13 cellular contexts compared by ENCODE assay signal in genomic region chr9:80885894-80886293, GRCh38.
DNase-seq lines count a peak whose midpoint lies in the region; ATAC-seq and TF ChIP-seq lines count a peak whose summit lies in the region.
"Had no signal": no experiment of that assay in that cellular context is flagged by ENCODE, and none has a peak within 500 bp of the region (broad histone marks: within the 10 kb centered on the region; RNA-seq: fewer than 3 reads in every experiment).

No MANE protein-coding gene starts in this region.

- no peak overlapping the region for H2BK5ac ChIP-seq in H9 (ENCODE audit: insufficient read length, low read length)

- no peak overlapping the region for H2BK20ac ChIP-seq in H9 (ENCODE audit: low read depth, low read length, poor library complexity, severe bottlenecking)

- peaks cover 5% of the 10 kb centered on the region; the same call in 1 of the 2 replicates for H3K4me1 ChIP-seq in H9 (ENCODE audit: insufficient read depth, low read length)
- H3K4me1 ChIP-seq: Peyer's patch, suprapubic skin had no signal

- H2BK120ac ChIP-seq in H9 (ENCODE audit: low read depth, low read length, poor library complexity, severe bottlenecking) = no peak overlapping the region

- no peak overlapping the region for H2AK5ac ChIP-seq in H9 (ENCODE audit: insufficient read length, low read length)

- no peak overlapping the region for H3K4me3 ChIP-seq in kidney epithelial cell (ENCODE audit: low read depth, low read length)
- H3K4me3 ChIP-seq: Peyer's patch, suprapubic skin had no signal

- H3K14ac ChIP-seq in H9 (ENCODE audit: insufficient read depth, low read length) = no peak overlapping the region

- TF ChIP-seq CTCF in H9 (conservative IDR thresholded peaks at IDR 0.05) (peak; percentile 50; the same call in 2 of the 3 replicates), kidney epithelial cell (IDR thresholded peaks at IDR 0.05; ENCODE audit: insufficient read depth, low read length, poor library complexity, severe bottlenecking) (peak; percentile 13)

- no peak overlapping the region for H3K9ac ChIP-seq in H9 (ENCODE audit: extremely low read depth, insufficient read length, low read length)

- no peak overlapping the region for H3K23ac ChIP-seq in H9 (ENCODE audit: insufficient read length, low read depth, low read length)

- no peaks in the 10 kb centered on the region for H4K20me1 ChIP-seq in H9 (ENCODE audit: control insufficient read depth, insufficient read depth, insufficient read length)

- no peak overlapping the region for H2AFZ ChIP-seq in H9 (ENCODE audit: low read length)

- H2BK12ac ChIP-seq in H9 (ENCODE audit: insufficient read length, low read depth, low read length) = no peak overlapping the region

- H3K4me1 Mint-ChIP-seq in H9 = peaks cover 16 to 20% of the 10 kb centered on the region in 2 experiments

- no peaks in the 10 kb centered on the region for H3K9me3 Mint-ChIP-seq in H9
- H3K9me3 Mint-ChIP-seq: CD8-positive, alpha-beta T cell had no signal

- H3K36me3 Mint-ChIP-seq in H9 (ENCODE audit: insufficient read depth in 1 of 3, low read depth in 3 of 3) = no peaks in the 10 kb centered on the region; a peak in 1 of 7 replicates
- H3K36me3 Mint-ChIP-seq: CD8-positive, alpha-beta T cell had no signal

- H3K79me1 ChIP-seq in H9 (ENCODE audit: insufficient read depth, low read depth, low read length, poor library complexity, severe bottlenecking) = no peaks in the 10 kb centered on the region

- no peak overlapping the region for H3K4ac ChIP-seq in H9 (ENCODE audit: low read depth, low read length)

- no peaks in the 10 kb centered on the region for H3K27me3 Mint-ChIP-seq in H9 (ENCODE audit: low read depth)

- no peak overlapping the region for H2BK15ac ChIP-seq in H9 (ENCODE audit: low read depth, low read length)

- H3K23me2 ChIP-seq in H9 (ENCODE audit: insufficient read length, low read depth, low read length, poor library complexity, severe bottlenecking) = no peaks in the 10 kb centered on the region

- H3K27ac Mint-ChIP-seq in H9 = peak overlapping the region in 1 of 3 experiments; percentile 20; a peak in 2 of 7 replicates
- H3K27ac Mint-ChIP-seq: CD8-positive, alpha-beta T cell had no signal

- no peak overlapping the region for H3K4me2 ChIP-seq in H9 (ENCODE audit: insufficient read depth, insufficient read length, low read length)

- H3K18ac ChIP-seq in H9 (ENCODE audit: insufficient read length, low read depth, low read length) = no peak overlapping the region

- H3K27me3 ChIP-seq in H9 (ENCODE audit: insufficient read depth, low read length) (no peaks in the 10 kb centered on the region), kidney epithelial cell (ENCODE audit: control insufficient read depth, insufficient read depth, low read length) (no peaks in the 10 kb centered on the region)
- H3K27me3 ChIP-seq: Peyer's patch, suprapubic skin had no signal

- H4K91ac ChIP-seq in H9 (ENCODE audit: insufficient read length, low read depth, low read length) = no peak overlapping the region

- H3K36me3 ChIP-seq in kidney epithelial cell (ENCODE audit: control insufficient read depth, insufficient read depth, low read length) = no peaks in the 10 kb centered on the region
- H3K36me3 ChIP-seq: Peyer's patch, suprapubic skin had no signal

- no peak overlapping the region for H4K8ac ChIP-seq in H9 (replicated peaks; ENCODE audit: insufficient read length, low read depth, low read length)

- DNase-seq in Ammon's horn (ENCODE audit: low spot score) = peak; percentile 59
- peak; percentile 35 for DNase-seq in H9
- DNase-seq in SK-N-DZ (ENCODE audit: low spot score) = peak; percentile 23
- no peak for DNase-seq in kidney epithelial cell (ENCODE audit: low read depth)
- no peak for DNase-seq in COLO829 (ENCODE audit: low spot score)
- DNase-seq: activated gamma-delta T cell treated with Interleukin-2 at 50 U/mL for 16 hours; CD8-positive, alpha-beta T cell; Peyer's patch had no signal

- no peak overlapping the region for H4K5ac ChIP-seq in H9 (ENCODE audit: insufficient read length, low read depth, low read length)

- H3K4me3 Mint-ChIP-seq in H9 = no peak overlapping the region
- H3K4me3 Mint-ChIP-seq: CD8-positive, alpha-beta T cell; nephron had no signal

- no peak for ATAC-seq in HG03457 (IDR thresholded peaks at IDR 0.05; ENCODE audit: unreplicated experiment)
- ATAC-seq in HG02759 (IDR thresholded peaks at IDR 0.05; ENCODE audit: unreplicated experiment) = no peak
- ATAC-seq in HG02938 (IDR thresholded peaks at IDR 0.05; ENCODE audit: unreplicated experiment) = no peak
- ATAC-seq: CD8-positive, alpha-beta T cell had no signal

- H3T11ph ChIP-seq in H9 (ENCODE audit: low read length) = no peak overlapping the region

- 100% methylated on average over 1 of the region's 5 CpGs for WGBS in H9 (ENCODE audit: extremely low coverage, insufficient read length, low lambda C conversion rate)

- H3K79me2 ChIP-seq in H9 (ENCODE audit: insufficient read depth, low read length) = no peaks in the 10 kb centered on the region

- no peak overlapping the region for H3K56ac ChIP-seq in H9 (ENCODE audit: insufficient read length, low read depth, low read length)

- H3K27ac ChIP-seq in H9 (ENCODE audit: insufficient read length, low read depth, low read length) = no peak overlapping the region
- H3K27ac ChIP-seq: Peyer's patch, suprapubic skin had no signal

- no peaks in the 10 kb centered on the region for H3K9me3 ChIP-seq in H9 (ENCODE audit: control insufficient read depth, low read depth, low read length)
- H3K9me3 ChIP-seq: Peyer's patch, suprapubic skin had no signal

Comparison
In these comparisons a context has a peak if more than half of its experiments do, and no peak if none do; other contexts are left out.
1. DNase-seq: peak in Ammon's horn (single experiment), H9 (single experiment) and SK-N-DZ (single experiment); none in kidney epithelial cell (single experiment) and COLO829 (single experiment).